In the genomic region with DNA sequence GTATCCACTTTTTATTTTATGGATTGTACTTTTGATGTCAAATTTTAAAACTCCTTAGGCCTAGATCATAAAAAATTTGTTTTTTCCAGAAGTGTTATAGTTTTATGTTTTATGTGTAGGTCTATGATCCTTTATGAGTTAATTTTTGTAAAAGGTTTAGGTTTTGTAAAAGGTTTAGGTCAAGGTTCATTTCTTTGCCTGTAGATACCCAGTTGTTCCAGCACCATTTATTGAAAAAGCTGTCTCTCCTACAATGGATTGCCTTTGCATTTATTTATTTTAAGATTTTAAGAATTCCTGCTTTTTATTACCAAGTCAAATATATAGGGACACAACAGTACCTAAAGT, we compare ENCODE assay signal across 22 cellular contexts. TPM values are rescaled to one million over a fixed set of nuclear protein-coding genes. Genes with fewer than 3 reads are reported as not detected.
DNase-seq lines count a peak whose midpoint lies in the region; ATAC-seq and TF ChIP-seq lines count a peak whose summit lies in the region.
"Had no signal": no experiment of that assay in that cellular context is flagged by ENCODE, and none has a peak within 500 bp of the region (broad histone marks: within the 10 kb centered on the region; RNA-seq: fewer than 3 reads in every experiment).

No MANE protein-coding gene starts in this region.

- H3K36me3 ChIP-seq in BE2C: no peaks in the 10 kb centered on the region
- no peaks in the 10 kb centered on the region; the same call in 1 of the 2 replicates for H3K36me3 ChIP-seq in OCI-LY1 (ENCODE audit: insufficient read depth, low read length)
- H3K36me3 ChIP-seq in skeletal muscle tissue (ENCODE audit: control insufficient read depth in 3 of 3, insufficient read depth in 3 of 3, low read length in 3 of 3): no peaks in the 10 kb centered on the region
- H3K36me3 ChIP-seq: pancreas, Peyer's patch, stomach, WERI-Rb-1 had no signal

- peak overlapping the region; percentile 99 for H3K27ac Mint-ChIP-seq in glutamatergic neuron (ENCODE audit: unreplicated experiment)
- H3K27ac Mint-ChIP-seq: CD4-positive, CD25-positive, alpha-beta regulatory T cell; IgD-negative memory B cell; memory B cell; naive B cell had no signal

- H3K9me3 ChIP-seq in BE2C (no peaks in the 10 kb centered on the region), OCI-LY1 (ENCODE audit: low read length) (0 out of 2 replicates have a peak, but pooled peaks cover 3% of the 10 kb centered on the region), skeletal muscle tissue (ENCODE audit: control insufficient read depth in 3 of 3, low read length in 3 of 3) (no peaks in the 10 kb centered on the region)
- H3K9me3 ChIP-seq: body of pancreas, pancreas, Peyer's patch, stomach had no signal

- no peaks in the 10 kb centered on the region for H3K27me3 ChIP-seq in BE2C
- no peaks in the 10 kb centered on the region for H3K27me3 ChIP-seq in OCI-LY1 (ENCODE audit: insufficient read depth, low read length)
- no peaks in the 10 kb centered on the region for H3K27me3 ChIP-seq in skeletal muscle tissue (ENCODE audit: control insufficient read depth in 3 of 3, insufficient read depth in 3 of 3, low read length in 3 of 3)
- H3K27me3 ChIP-seq: body of pancreas, pancreas, Peyer's patch had no signal

- H3K4me3 ChIP-seq in BE2C (ENCODE audit: low read depth, low read length) (peak overlapping the region; percentile 14; the same call in 1 of the 2 replicates), OCI-LY1 (ENCODE audit: low read depth, low read length, poor library complexity, severe bottlenecking) (no peak overlapping the region), skeletal muscle tissue (ENCODE audit: low read length in 3 of 3) (peak overlapping the region in 1 of 3 donors; percentile 54)
- H3K4me3 ChIP-seq: body of pancreas, pancreas, Peyer's patch, skin epidermis, stomach had no signal

- H3K9me2 ChIP-seq in OCI-LY1 (ENCODE audit: low read depth, low read length): no peaks in the 10 kb centered on the region

- no peaks in the 10 kb centered on the region for H3K79me2 ChIP-seq in OCI-LY1 (ENCODE audit: insufficient read depth, low read length)

- H3K27me3 Mint-ChIP-seq in glutamatergic neuron (ENCODE audit: unreplicated experiment): peaks cover 7% of the 10 kb centered on the region

- peaks cover 9% of the 10 kb centered on the region for H3K9me3 Mint-ChIP-seq in glutamatergic neuron (ENCODE audit: unreplicated experiment)

- ATAC-seq in HG03442 (IDR thresholded peaks at IDR 0.05; ENCODE audit: unreplicated experiment): no peak
- ATAC-seq in HG02678 (IDR thresholded peaks at IDR 0.05; ENCODE audit: unreplicated experiment): no peak

- H3K4me1 ChIP-seq in BE2C: peaks cover 16% of the 10 kb centered on the region
- peaks cover 27% of the 10 kb centered on the region for H3K4me1 ChIP-seq in OCI-LY1 (ENCODE audit: insufficient read depth, low read length, severe bottlenecking)
- peaks cover 5 to 11% (median 9%) of the 10 kb centered on the region in 3 donors for H3K4me1 ChIP-seq in skeletal muscle tissue (ENCODE audit: control insufficient read depth in 3 of 3, insufficient read depth in 3 of 3, low read length in 3 of 3)
- H3K4me1 ChIP-seq: Peyer's patch had no signal

- DNase-seq in BE2C: no peak
- DNase-seq in glutamatergic neuron: no peak
- no peak for DNase-seq in NCI-H2196 (lab: John Stamatoyannopoulos, UW; ENCODE audit: unreplicated experiment)
- no peak for DNase-seq in activated naive CD4-positive, alpha-beta T cell (lab: John Stamatoyannopoulos, UW)
- DNase-seq: activated CD8-positive, alpha-beta memory T cell treated with anti-CD3 and anti-CD28 coated beads, Interleukin-2, amount 50 U/mL, for 48 hours; CD4-positive, CD25-positive, alpha-beta regulatory T cell; naive B cell; NCI-H2227 treated with DMSO at 0.1 percent for 48 hours; stimulated activated CD4-positive, alpha-beta T cell treated with anti-CD3 and anti-CD28 coated beads, Interleukin-2, amount 100 ng/mL, for 48 hours; WERI-Rb-1 had no signal

- no peaks in the 10 kb centered on the region for H3F3A ChIP-seq in OCI-LY1 (ENCODE audit: insufficient read depth, low read length)

- H3K9ac ChIP-seq in OCI-LY1 (ENCODE audit: low read length) (0 out of 2 replicates have a peak overlapping the region, but pooled peaks have one; percentile 1), skeletal muscle tissue (ENCODE audit: low read depth in 1 of 3, low read length in 3 of 3) (peak overlapping the region in 2 of 3 donors; percentile 32 to 79)

- H3K27ac ChIP-seq in OCI-LY1 (ENCODE audit: low read depth, low read length, poor library complexity, severe bottlenecking): no peak overlapping the region
- H3K27ac ChIP-seq in skeletal muscle tissue (ENCODE audit: low read depth, low read length): peak overlapping the region; percentile 37
- H3K27ac ChIP-seq: epithelial cell of prostate, pancreas, Peyer's patch, WERI-Rb-1 had no signal

- peak overlapping the region; percentile 41; the same call in 1 of the 2 replicates for H3K4me2 ChIP-seq in OCI-LY1 (ENCODE audit: low read length)

- no peak overlapping the region for H2AFZ ChIP-seq in OCI-LY1 (ENCODE audit: low read length)

- H3K4me3 Mint-ChIP-seq in glutamatergic neuron (ENCODE audit: unreplicated experiment): peak overlapping the region; percentile 80
- H3K4me3 Mint-ChIP-seq: CD4-positive, CD25-positive, alpha-beta regulatory T cell; memory B cell; naive B cell had no signal

- no peaks in the 10 kb centered on the region for H4K20me1 ChIP-seq in OCI-LY1 (ENCODE audit: insufficient read depth, low read length)

- H3K36me3 Mint-ChIP-seq in glutamatergic neuron (ENCODE audit: unreplicated experiment): peaks cover 6% of the 10 kb centered on the region
- H3K36me3 Mint-ChIP-seq: CD4-positive, CD25-positive, alpha-beta regulatory T cell; naive B cell had no signal

- peaks cover 45% of the 10 kb centered on the region for H3K4me1 Mint-ChIP-seq in glutamatergic neuron (ENCODE audit: low read depth, unreplicated experiment)

- TF ChIP-seq CTCF in BE2C (IDR thresholded peaks at IDR 0.05; ENCODE audit: low read depth, low read length): no peak
- TF ChIP-seq CTCF in OCI-LY1 (IDR thresholded peaks at IDR 0.05; ENCODE audit: low read length): no peak
- no peak for TF ChIP-seq CTCF in glutamatergic neuron (IDR thresholded peaks at IDR 0.05; ENCODE audit: partially characterized antibody, unreplicated experiment)

RNA-seq across cellular contexts. Expression of gene E2F6, which starts 32.1 kb away (rescaled TPM):
- polyA plus RNA-seq in BE2C (2012; ENCODE audit: insufficient read depth, insufficient read length, low read depth): 36.3 TPM
- 22.1 TPM for total RNA-seq in glutamatergic neuron (ENCODE audit: unreplicated experiment)
- total RNA-seq in skeletal muscle tissue: 8.9 TPM

RNA-seq across cellular contexts. Expression of gene GREB1, which starts 35.7 kb away (rescaled TPM):
- polyA plus RNA-seq in BE2C (2012; ENCODE audit: insufficient read depth, insufficient read length, low read depth): 22.5 TPM
- total RNA-seq in glutamatergic neuron (ENCODE audit: unreplicated experiment) (134 TPM), skeletal muscle tissue (6.8 TPM)
- polyA plus RNA-seq: IgD-negative memory B cell had no signal

Comparison
In these comparisons a context has a peak if more than half of its experiments do, and no peak if none do; other contexts are left out.
1. RNA of gene GREB1, which starts 35.7 kb away (total RNA-seq): 134 TPM in glutamatergic neuron (single experiment); 6.8 TPM in skeletal muscle tissue (single experiment); every median in the first group is over 10 times any median in the second.